ENCODE assay signal across 8 cellular contexts in the genomic region with DNA sequence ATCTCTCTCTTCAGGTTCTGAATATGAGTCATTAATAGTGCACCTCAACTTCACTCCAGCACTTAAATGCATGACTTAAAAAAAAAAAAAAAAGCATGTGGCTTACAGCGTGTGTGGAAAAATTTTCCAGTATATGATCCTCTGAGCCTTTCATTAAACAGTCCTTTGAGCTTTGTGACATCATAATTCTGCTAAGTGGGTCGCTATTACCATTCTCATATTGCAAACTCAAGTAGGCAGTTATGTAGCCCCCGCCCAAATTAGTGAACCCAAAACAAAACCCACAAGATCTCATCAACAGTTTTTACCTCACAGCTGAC. TPM values are rescaled to one million over a fixed set of nuclear protein-coding genes. Genes with fewer than 3 reads are reported as not detected.
A peak's percentile ranks its signal among the peaks of the same experiment; 100 is the strongest.
DNase-seq lines count a peak whose midpoint lies in the region; ATAC-seq, FAIRE-seq and TF ChIP-seq lines count a peak whose summit lies in the region.

No MANE protein-coding gene starts in this region.

- WGBS in K562 (ENCODE audit: insufficient coverage, low coverage, missing lambda C conversion rate): 0% methylated on average over 3 of the region's 3 CpGs
- 0 to 30% methylated on average over 2 of the region's 3 CpGs for WGBS in mesodermal cell (ENCODE audit: insufficient coverage in 2 of 2), 2 experiments

- H3K4me3 ChIP-seq in HEK293 (ENCODE audit: low read depth, low read length) (peak overlapping the region; percentile 56), K562 (peak overlapping the region; percentile 62), mesodermal cell (ENCODE audit: extremely low read depth, insufficient read depth, low read length, poor library complexity, severe bottlenecking) (peak overlapping the region; percentile 77)

- no peaks in the 10 kb centered on the region for H3K9me3 ChIP-seq in HEK293 (ENCODE audit: control insufficient read depth, insufficient read depth, low read depth, low read length)
- H3K9me3 ChIP-seq in K562 (replicated peaks; ENCODE audit: control insufficient read depth, insufficient read depth, low read depth, low read length): 0 out of 2 replicates have a peak, but pooled peaks cover 2% of the 10 kb centered on the region
- no peaks in the 10 kb centered on the region for H3K9me3 ChIP-seq in mesodermal cell (ENCODE audit: control insufficient read depth, low read length)

- POLR2A ChIA-PET in HEK293 (lab: Yijun Ruan, JAX): interaction anchor here (0.5 to 1.6 kb wide), 2 partner anchors 10 to 23 kb away, joined by 3 to 5 read pairs; no protein-coding TSS in a partner anchor
- POLR2A ChIA-PET in K562 (lab: Yijun Ruan, JAX): interaction anchor here (1.1 to 1.5 kb wide), 2 partner anchors 10 to 13 kb away, joined by 3 to 5 read pairs; no protein-coding TSS in a partner anchor

- no peaks in the 10 kb centered on the region for H3K9me1 ChIP-seq in K562 (ENCODE audit: control insufficient read depth, insufficient read depth, low read length)

- TF ChIP-seq RAD21 in K562 (CRISPR knock-in tag; conservative IDR thresholded peaks at IDR 0.05 in 1 of 2, IDR thresholded peaks at IDR 0.05 in 1 of 2): no peak

- H3K9ac ChIP-seq in K562 (ENCODE audit: insufficient read depth in 1 of 2, low read depth in 2 of 2, low read length in 2 of 2): peak overlapping the region; percentile 88 to 96

- ATAC-seq in K562: no peak

- peak overlapping the region; percentile 91 for H3K4me2 ChIP-seq in K562 (ENCODE audit: insufficient read depth, low read length)

- no peaks in the 10 kb centered on the region for H4K20me1 ChIP-seq in K562 (replicated peaks; ENCODE audit: control insufficient read depth, insufficient read depth, low read length)

- H3K27me3 ChIP-seq in K562 (ENCODE audit: control insufficient read depth in 2 of 2, insufficient read depth in 2 of 2, low read length in 2 of 2): no peaks in the 10 kb centered on the region

- TF ChIP-seq EP300 in K562 (IDR thresholded peaks at IDR 0.05; ENCODE audit: low read length): no peak

- FAIRE-seq in K562 (lab: Jason Lieb, UNC): no peak

- no peak for TF ChIP-seq POLR2A in K562 (conservative IDR thresholded peaks at IDR 0.05)

- H3K4me1 ChIP-seq in HEK293 (ENCODE audit: control insufficient read depth, insufficient read depth, low read length): peaks cover 4% of the 10 kb centered on the region; the same call in 1 of the 2 replicates
- H3K4me1 ChIP-seq in K562 (replicated peaks in 1 of 2; ENCODE audit: control insufficient read depth in 2 of 2, insufficient read depth in 2 of 2, low read length in 2 of 2): peaks cover 12 to 18% of the 10 kb centered on the region in 2 experiments; a peak in 4 of 5 replicates
- H3K4me1 ChIP-seq in mesodermal cell (ENCODE audit: control insufficient read depth, insufficient read depth, low read length, poor library complexity, severe bottlenecking): peaks cover 5% of the 10 kb centered on the region

- peak overlapping the region; percentile 88 for H2AFZ ChIP-seq in K562 (ENCODE audit: low read depth, low read length)

- CTCF ChIA-PET in HEK293 (lab: Yijun Ruan, JAX) (interaction anchor here (0.6 to 0.7 kb wide), 2 partner anchors 214 to 517 kb away, joined by 5 to 6 read pairs; no protein-coding TSS in a partner anchor), K562 (lab: Yijun Ruan, JAX; ENCODE audit: low intra/inter-chr PET ratio) (interaction anchor here (0.7 kb wide), 1 partner anchor 487 kb away, joined by 3 read pairs; no protein-coding TSS in a partner anchor)

- H3K27ac ChIP-seq in 22Rv1: peak overlapping the region; percentile 85
- H3K27ac ChIP-seq in HEK293 (ENCODE audit: extremely low read depth, low read depth, low read length): peak overlapping the region; percentile 96
- H3K27ac ChIP-seq in K562 (ENCODE audit: extremely low read depth, low read depth, low read length): peak overlapping the region; percentile 88
- H3K27ac ChIP-seq in mesodermal cell (ENCODE audit: low read depth, low read length, severe bottlenecking): peak overlapping the region; percentile 94

- TF ChIP-seq CTCF in 22Rv1 (IDR thresholded peaks at IDR 0.05) (no peak), HEK293 (tag by site-specific recombination; IDR thresholded peaks at IDR 0.05) (no peak), K562 (IDR thresholded peaks at IDR 0.05 in 2 of 3, conservative IDR thresholded peaks at IDR 0.05 in 1 of 3; ENCODE audit: insufficient read depth in 2 of 3, low read depth in 1 of 3, low read length in 3 of 3) (no peak)

- intact Hi-C loops in K562 (cut with micrococcal nuclease): no loop called here

- DNase-seq in K562 (ENCODE audit: extremely low read depth in 1 of 4, low spot score in 3 of 4) (no peak), CD1c-positive myeloid dendritic cell (ENCODE audit: extremely low spot score) (no peak), kidney glomerular epithelial cell (lab: John Stamatoyannopoulos, UW) (no peak), activated gamma-delta T cell treated with Interleukin-2 at 50 U/mL for 16 hours (no peak)
- DNase-seq in effector CD8-positive, alpha-beta T cell (lab: John Stamatoyannopoulos, UW): no peak

- in situ Hi-C loops in K562 (cut with MboI): no loop called here

- peaks cover 27% of the 10 kb centered on the region for H3K79me2 ChIP-seq in K562 (ENCODE audit: control insufficient read depth, insufficient read depth, low read length)

- peaks cover 10 to 37% of the 10 kb centered on the region in 2 experiments for H3K36me3 ChIP-seq in HEK293 (ENCODE audit: control insufficient read depth in 2 of 2, insufficient read depth in 1 of 2, low read length in 2 of 2)
- H3K36me3 ChIP-seq in K562 (ENCODE audit: control insufficient read depth, insufficient read depth, low read length): peaks cover 38% of the 10 kb centered on the region
- peaks cover 37% of the 10 kb centered on the region for H3K36me3 ChIP-seq in mesodermal cell (ENCODE audit: control insufficient read depth, insufficient read depth, low read length)

- BruUV-seq in K562 (replicated peaks; lab: Mats Ljungman, UMichigan): no TSS peak

TF ChIP-seq in HEK293, 187 proteins besides CTCF, POLR2A, EP300 and RAD21 (continues in another document):
- peak; percentile 50; the same call in 1 of the 2 replicates for TF ChIP-seq ZNF629 (tag by site-specific recombination; IDR thresholded peaks at IDR 0.05)
- TF ChIP-seq ZNF404 (tag by site-specific recombination; IDR thresholded peaks at IDR 0.05): 0 out of 2 replicates have a peak, but pooled peaks have one; percentile 38

TF ChIP-seq in K562, 482 proteins besides CTCF, POLR2A, EP300 and RAD21 (continues in another document):
- peak in 1 of 2 experiments; percentile 49; a peak in 1 of 4 replicates for TF ChIP-seq ARNT (IDR thresholded peaks at IDR 0.05)

RNA-seq across cellular contexts. Expression of gene CMTR2, which starts 0.7 kb away (rescaled TPM):
- 10.0 and 40.3 TPM in 2 replicates for total RNA-seq in K562 (2011; cell fraction: chromatin; rRNA removed; ENCODE audit: low replicate concordance)
- total RNA-seq in K562 (2011; cell fraction: nucleolus; rRNA removed): 8.5 and 10.3 TPM in 2 replicates
- 20.2 and 27.1 TPM in 2 replicates for total RNA-seq in K562 (2011; cell fraction: nucleoplasm; rRNA removed)
- total RNA-seq in K562 (2014; rRNA removed) (14.7 and 15.6 TPM in 2 replicates), K562 (2014; rRNA removed; fragmentation: Illumina TruSeq; extraction: Trizol) (18.2 and 20.2 TPM in 2 replicates), K562 (2015; rRNA removed; fragmentation: Illumina TruSeq; extraction: Trizol) (18.1 and 20.2 TPM in 2 replicates), K562 (2021) (11.2 and 12.9 TPM in 2 replicates)
- polyA plus RNA-seq in K562 (2011; rRNA removed) (18.0 and 24.8 TPM in 2 replicates), K562 (2014; fragmentation: Illumina TruSeq; extraction: Trizol) (12.7 and 13.4 TPM in 2 replicates), K562 (2014; fragmentation: Nextera tagmentation; extraction: Ambion mirVana) (1 to 10 TPM; 4.6 to 6.7 TPM), K562 (2014; rRNA removed) (10.1 and 11.3 TPM in 2 replicates)
- polyA plus RNA-seq in K562 (2011; cell fraction: cytosol; rRNA removed): 5.2 and 11.9 TPM in 2 replicates
- polyA plus RNA-seq in K562 (2011; cell fraction: nucleus; rRNA removed): 15.9 and 20.2 TPM in 2 replicates
- polyA plus RNA-seq in K562 (2012): 8.5 and 11.0 TPM in 2 replicates
- 25.9 and 26.4 TPM in 2 replicates for polyA minus RNA-seq in K562 (2011; rRNA and poly(A)+ RNA removed)
- 7.1 and 8.5 TPM in 2 replicates for polyA minus RNA-seq in K562 (2011; cell fraction: cytosol; rRNA and poly(A)+ RNA removed)
- 12.5 and 22.3 TPM in 2 replicates for polyA minus RNA-seq in K562 (2011; cell fraction: nucleus; rRNA and poly(A)+ RNA removed)
- 15.6 TPM for polyA plus RNA-seq in mesodermal cell (2013, experiment 1 of 2)
- 20.1 TPM for polyA plus RNA-seq in mesodermal cell (2013, experiment 2 of 2)

RNA-seq across cellular contexts. Expression of gene HYDIN, which starts 58.0 kb away (rescaled TPM):
- 0.32 and 0.60 TPM in 2 replicates for total RNA-seq in K562 (2011; cell fraction: chromatin; rRNA removed; ENCODE audit: low replicate concordance)
- 0.26 TPM in 1 of 2 replicates, not detected in the other for total RNA-seq in K562 (2011; cell fraction: nucleolus; rRNA removed)
- total RNA-seq in K562 (2011; cell fraction: nucleoplasm; rRNA removed): 0.61 and 0.95 TPM in 2 replicates
- 0.09 TPM in 1 of 2 replicates, not detected in the other for total RNA-seq in K562 (2014; rRNA removed)
- total RNA-seq in K562 (2014; rRNA removed; fragmentation: Illumina TruSeq; extraction: Trizol): 0.13 and 0.25 TPM in 2 replicates
- 0.11 and 0.38 TPM in 2 replicates for total RNA-seq in K562 (2015; rRNA removed; fragmentation: Illumina TruSeq; extraction: Trizol)
- total RNA-seq in K562 (2021): 0.11 and 0.29 TPM in 2 replicates
- 0.43 TPM in 1 of 2 replicates, not detected in the other for polyA plus RNA-seq in K562 (2011; rRNA removed)
- 0.12 and 0.13 TPM in 2 replicates for polyA plus RNA-seq in K562 (2011; cell fraction: cytosol; rRNA removed)
- 0.08 and 0.46 TPM in 2 replicates for polyA plus RNA-seq in K562 (2011; cell fraction: nucleus; rRNA removed)
- polyA plus RNA-seq in K562 (2012): 0.21 and 0.75 TPM in 2 replicates
- polyA plus RNA-seq in K562 (2014; fragmentation: Illumina TruSeq; extraction: Trizol): 0.10 and 0.16 TPM in 2 replicates
- under 1 TPM; 0.08 to 0.27 TPM for polyA plus RNA-seq in K562 (2014; fragmentation: Nextera tagmentation; extraction: Ambion mirVana)
- polyA plus RNA-seq in K562 (2014; rRNA removed): 0.07 TPM in 1 of 2 replicates, not detected in the other
- 0.28 TPM in 1 of 2 replicates, not detected in the other for polyA minus RNA-seq in K562 (2011; rRNA and poly(A)+ RNA removed)
- not detected in 2 replicates for polyA minus RNA-seq in K562 (2011; cell fraction: cytosol; rRNA and poly(A)+ RNA removed)
- polyA minus RNA-seq in K562 (2011; cell fraction: nucleus; rRNA and poly(A)+ RNA removed): 0.22 and 0.27 TPM in 2 replicates
- polyA plus RNA-seq in mesodermal cell (2013, experiment 1 of 2): 1.1 TPM
- polyA plus RNA-seq in mesodermal cell (2013, experiment 2 of 2): 0.71 TPM
